In the genomic region with DNA sequence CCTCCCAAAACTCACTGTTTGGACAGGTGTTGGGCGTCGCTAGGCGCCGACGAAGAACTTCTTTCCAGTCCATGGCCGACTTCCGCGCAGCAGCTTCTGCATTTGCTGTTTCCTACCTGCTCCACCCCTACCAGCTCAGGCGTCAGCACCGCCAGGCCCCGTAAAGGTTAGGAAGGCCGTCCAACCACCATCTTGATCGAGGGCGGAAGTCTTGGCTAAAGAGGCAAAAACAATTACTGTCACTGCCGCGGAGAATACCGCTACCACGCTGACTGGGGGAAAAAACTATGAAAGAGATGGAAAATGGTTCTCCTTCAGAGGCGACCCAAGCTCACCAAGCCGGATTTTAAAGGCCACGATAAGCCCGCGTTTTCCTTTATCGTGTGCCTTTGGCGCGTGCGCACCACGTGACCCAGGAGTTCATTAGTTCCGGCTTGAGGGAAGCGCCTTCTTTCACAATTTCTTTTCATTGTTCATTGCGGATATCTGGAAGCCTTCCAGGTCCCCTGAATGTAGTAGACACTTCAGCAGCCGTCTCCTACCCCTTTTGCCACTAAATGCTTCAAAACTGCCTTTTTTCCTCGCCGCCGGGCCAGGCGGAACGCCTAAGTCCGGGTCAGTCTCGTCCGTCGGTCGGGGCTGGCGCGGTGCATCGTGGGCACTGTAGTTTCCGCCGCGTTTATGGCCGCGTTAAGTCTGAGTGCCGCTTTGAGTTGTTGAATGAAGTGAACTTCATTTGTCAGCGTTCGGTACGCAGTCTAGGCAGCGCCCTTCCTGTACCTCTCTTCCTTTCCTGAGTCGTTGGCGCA, we compare ENCODE assay signal across 8 cellular contexts. TPM values are rescaled to one million over a fixed set of nuclear protein-coding genes. Genes with fewer than 3 reads are reported as not detected.
DNase-seq lines count a peak whose midpoint lies in the region; ATAC-seq, FAIRE-seq and TF ChIP-seq lines count a peak whose summit lies in the region.

TSS of gene PPP2R3C (minus strand) at position 104 of the 809 bp plus-strand sequence. CDS start at position 73, 31 bp downstream.
TSS of gene PRORP (plus strand) at position 666 of the 809 bp plus-strand sequence. CDS start 694 bp downstream, outside the sequence.

- H3K56ac ChIP-seq in H1 (replicated peaks; ENCODE audit: insufficient read length, low read depth, low read length): peak within 1 kb of the TSS; percentile 91

- peak; percentile 84 to 97 for TF ChIP-seq POLR2A in H1 (IDR thresholded peaks at IDR 0.05; ENCODE audit: control extremely low read depth in 1 of 2, low read depth in 2 of 2, low read length in 2 of 2)

- H3K23me2 ChIP-seq in H1 (ENCODE audit: low read depth, low read length): peaks cover 3% of the 10 kb centered on the region; the same call in 1 of the 2 replicates

- POLR2A ChIA-PET in H1 (lab: Charles Lee; ENCODE audit: partially characterized antibody): interaction anchor here (0.6 to 3.0 kb wide), 33 partner anchors 9 to 383 kb away, joined by 3 to 19 read pairs (median 3); partner anchors contain the start of genes FAM177A1, NFKBIA, PSMA6 and SRP54

- peak within 1 kb of the TSS; percentile 95; the same call in 1 of the 2 replicates for H4K8ac ChIP-seq in H1 (ENCODE audit: extremely low read depth, insufficient read depth, low read length)

- peaks cover 0 to 7% of the 10 kb centered on the region in 2 experiments; a peak in 1 of 4 replicates for H3K79me2 ChIP-seq in H1 (ENCODE audit: control insufficient read depth in 1 of 2, insufficient read depth in 2 of 2, low read length in 2 of 2)

- peaks cover 0 to under 1% (median 0%) of the 10 kb centered on the region in 4 experiments; a peak in 1 of 8 replicates for H3K36me3 ChIP-seq in H1 (ENCODE audit: control insufficient read depth in 2 of 4, insufficient read depth in 4 of 4, low read length in 3 of 4)

- H3K4me2 ChIP-seq in H1 (ENCODE audit: insufficient read depth in 1 of 2, low read depth in 2 of 2, low read length in 2 of 2): peak within 1 kb of the TSS; percentile 83 to 97

- peaks cover 12% of the 10 kb centered on the region for H3K36me3 Mint-ChIP-seq in memory B cell

- TF ChIP-seq CTCF in H1 (IDR thresholded peaks at IDR 0.05; ENCODE audit: control extremely low read depth in 1 of 3, insufficient read depth in 1 of 3, low read depth in 1 of 3, low read length in 3 of 3): no peak

- FAIRE-seq in H1 (lab: Jason Lieb, UNC): peak; percentile 74

- 0 out of 2 replicates have a peak within 1 kb of the TSS, but pooled peaks have one; percentile 83 for H2BK15ac ChIP-seq in H1 (ENCODE audit: low read length)

- H2BK5ac ChIP-seq in H1 (ENCODE audit: low read depth, low read length): peak within 1 kb of the TSS; percentile 99

- no peak for TF ChIP-seq RAD21 in H1 (IDR thresholded peaks at IDR 0.05 in 1 of 2, conservative IDR thresholded peaks at IDR 0.05 in 1 of 2; ENCODE audit: low read depth in 2 of 2, low read length in 2 of 2)

- WGBS in H1 (ENCODE audit: extremely low coverage in 1 of 2, insufficient coverage in 1 of 2, insufficient read length in 1 of 2, insufficient replicate concordance in 2 of 2, low coverage in 1 of 2, low lambda C conversion rate in 2 of 2, missing lambda C conversion rate in 1 of 2), 2 experiments: 0% methylated on average over 56 of the region's 57 CpGs; no CpG with 5 or more reads in 1 of the 2 experiments

- peaks cover 31% of the 10 kb centered on the region for H3K4me1 Mint-ChIP-seq in memory B cell

- H4K91ac ChIP-seq in H1 (replicated peaks; ENCODE audit: insufficient read length, low read length): peak within 1 kb of the TSS; percentile 86

- peak within 1 kb of the TSS; percentile 95 for H3K18ac ChIP-seq in H1 (ENCODE audit: extremely low read depth, low read length)

- peak in 1 of 2 experiments; percentile 28; a peak in 1 of 3 replicates for TF ChIP-seq EP300 in H1 (IDR thresholded peaks at IDR 0.05; ENCODE audit: borderline replicate concordance in 1 of 2, low read depth in 2 of 2, low read length in 2 of 2)

- no peaks in the 10 kb centered on the region for H3K9me3 Mint-ChIP-seq in memory B cell

- peak; percentile 96 for DNase-seq in COLO668 (lab: John Stamatoyannopoulos, UW; ENCODE audit: unreplicated experiment)
- DNase-seq in HT1080 (ENCODE audit: low read depth): peak; percentile 97
- DNase-seq in NOMO-1 treated with DMSO at 0.1 percent for 48 hours (lab: John Stamatoyannopoulos, UW; ENCODE audit: unreplicated experiment): peak; percentile 97
- peak; percentile 67 to 76 for DNase-seq in activated CD8-positive, alpha-beta memory T cell treated with anti-CD3 and anti-CD28 coated beads for 4 hours (ENCODE audit: low read depth in 2 of 2)
- peak; percentile 87 to 95 for DNase-seq in H1 (ENCODE audit: low read depth in 1 of 2, low spot score in 2 of 2)
- peak; percentile 87 to 89 for DNase-seq in memory B cell (ENCODE audit: low spot score in 2 of 2)
- DNase-seq in stimulated activated CD8-positive, alpha-beta memory T cell treated with anti-CD3 and anti-CD28 coated beads, Interleukin-12 subunit alpha, Interleukin-12 subunit beta, amount 100 ng/mL, for 24 hours (ENCODE audit: extremely low read depth): peak; percentile 71

- peak within 1 kb of the TSS; percentile 100 for H3K27ac Mint-ChIP-seq in memory B cell

- 0 out of 2 replicates have a peak within 1 kb of the TSS, but pooled peaks have one; percentile 26 for H2AK5ac ChIP-seq in H1 (ENCODE audit: low read depth, low read length)

- no peaks in the 10 kb centered on the region for H3K27me3 Mint-ChIP-seq in memory B cell

- peak within 1 kb of the TSS; percentile 84; the same call in 1 of the 2 replicates for H2BK20ac ChIP-seq in H1 (ENCODE audit: low read length)

- peak within 1 kb of the TSS; percentile 69 to 100 (median 99) for H3K9ac ChIP-seq in H1 (replicated peaks in 1 of 4; ENCODE audit: extremely low read depth in 1 of 4, low read depth in 3 of 4, low read length in 3 of 4)

- no peaks in the 10 kb centered on the region for H4K20me1 ChIP-seq in H1 (replicated peaks in 1 of 2; ENCODE audit: control insufficient read depth in 1 of 2, insufficient read depth in 2 of 2, low read length in 2 of 2)

- peak within 1 kb of the TSS; percentile 100 for H3K4me3 Mint-ChIP-seq in memory B cell

- H3K4me3 ChIP-seq in H1 (ENCODE audit: extremely low read depth in 1 of 4, insufficient read depth in 2 of 4, low read depth in 3 of 4, low read length in 4 of 4): peak within 1 kb of the TSS; percentile 90 to 97 (median 93)

- H3K4me1 ChIP-seq in H1 (replicated peaks in 1 of 4; ENCODE audit: control insufficient read depth in 3 of 4, insufficient read depth in 4 of 4, low read length in 3 of 4): peaks cover 0 to 4% (median 2%) of the 10 kb centered on the region in 4 experiments; a peak in 3 of 7 replicates

- ATAC-seq in GM21360 (IDR thresholded peaks at IDR 0.05; ENCODE audit: unreplicated experiment) (peak; percentile 76), memory B cell (ENCODE audit: low read depth) (peak; percentile 85)

- CTCF ChIA-PET in H1 (lab: Charles Lee; ENCODE audit: partially characterized antibody): interaction anchor here (0.7 to 1.2 kb wide), 2 partner anchors 19 to 21 kb away, joined by 3 to 5 read pairs; no protein-coding TSS in a partner anchor

- no peak within 1 kb of the TSS for H3K14ac ChIP-seq in H1 (ENCODE audit: insufficient read length)

- peak within 1 kb of the TSS; percentile 99 for H2AFZ ChIP-seq in H1 (ENCODE audit: low read length)

- H3K23ac ChIP-seq in H1 (ENCODE audit: insufficient read length): no peak within 1 kb of the TSS

- peak within 1 kb of the TSS; percentile 90 for H4K5ac ChIP-seq in H1 (ENCODE audit: insufficient read length, low read depth, low read length)

- H3K4ac ChIP-seq in H1 (replicated peaks; ENCODE audit: insufficient read length, low read depth, low read length): peak within 1 kb of the TSS; percentile 46

- no peaks in the 10 kb centered on the region for H3K27me3 ChIP-seq in H1 (replicated peaks in 1 of 4; ENCODE audit: control insufficient read depth in 3 of 4, extremely low read depth in 1 of 4, insufficient read depth in 3 of 4, low read length in 3 of 4)

- H3K9me3 ChIP-seq in H1 (ENCODE audit: insufficient read depth in 2 of 2, low read depth in 1 of 2, low read length in 1 of 2): no peaks in the 10 kb centered on the region

- H2BK120ac ChIP-seq in H1 (replicated peaks; ENCODE audit: low read depth, low read length): peak within 1 kb of the TSS; percentile 93

- peak within 1 kb of the TSS; percentile 96; the same call in 1 of the 2 replicates for H2BK12ac ChIP-seq in H1 (ENCODE audit: low read depth, low read length)

- H3K79me1 ChIP-seq in H1 (ENCODE audit: low read depth, low read length): no peaks in the 10 kb centered on the region; the same call in 1 of the 2 replicates

- H3K27ac ChIP-seq in H1 (ENCODE audit: low read depth, low read length): peak within 1 kb of the TSS; percentile 99

RNA-seq across cellular contexts. Expression of gene PPP2R3C, which starts in this region (rescaled TPM):
- total RNA-seq in HT1080 (2014; rRNA removed; shearing (Covaris generic)): 20.8 and 24.2 TPM in 2 replicates
- polyA plus RNA-seq in HT1080 (2015; cell fraction: cytosol; rRNA removed): 25.0 and 29.0 TPM in 2 replicates
- 17.6 and 20.6 TPM in 2 replicates for polyA plus RNA-seq in HT1080 (2015; cell fraction: nucleus; rRNA removed)
- 24.6 and 26.7 TPM in 2 replicates for total RNA-seq in H1 (2021; fragmentation: NEBNext Ultra II Directional; extraction: Animal tissue kit (Norgen Biotek cat#: 25700))
- polyA plus RNA-seq in H1 (2011; rRNA removed): 4.2 and 7.1 TPM in 2 replicates
- polyA plus RNA-seq in H1 (2011; cell fraction: cytosol; rRNA removed): 8.9 TPM
- 7.0 TPM for polyA plus RNA-seq in H1 (2011; cell fraction: nucleus; rRNA removed)
- 17.7 to 23.3 TPM (median 21.4 TPM) in 4 replicates for polyA plus RNA-seq in H1 (2012, experiment 1 of 2)
- polyA plus RNA-seq in H1 (2012, experiment 2 of 2): 2.6 TPM
- 35.0 TPM for polyA plus RNA-seq in H1 (2013, experiment 1 of 2)
- polyA plus RNA-seq in H1 (2013, experiment 2 of 2): 31.6 TPM
- polyA minus RNA-seq in H1 (2011; rRNA and poly(A)+ RNA removed): 10.9 and 12.0 TPM in 2 replicates
- 5.8 TPM for polyA minus RNA-seq in H1 (2011; cell fraction: cytosol; rRNA and poly(A)+ RNA removed)
- polyA minus RNA-seq in H1 (2011; cell fraction: nucleus; rRNA and poly(A)+ RNA removed): 15.5 TPM

RNA-seq across cellular contexts. Expression of gene PRORP, which starts in this region (rescaled TPM):
- total RNA-seq in HT1080 (2014; rRNA removed; shearing (Covaris generic)): 28.0 and 33.3 TPM in 2 replicates
- polyA plus RNA-seq in HT1080 (2015; cell fraction: cytosol; rRNA removed): 22.5 and 23.3 TPM in 2 replicates
- polyA plus RNA-seq in HT1080 (2015; cell fraction: nucleus; rRNA removed): 45.2 and 51.9 TPM in 2 replicates
- 43.9 and 44.8 TPM in 2 replicates for total RNA-seq in H1 (2021; fragmentation: NEBNext Ultra II Directional; extraction: Animal tissue kit (Norgen Biotek cat#: 25700))
- 20.5 and 30.0 TPM in 2 replicates for polyA plus RNA-seq in H1 (2011; rRNA removed)
- 25.4 TPM for polyA plus RNA-seq in H1 (2011; cell fraction: cytosol; rRNA removed)
- 36.6 TPM for polyA plus RNA-seq in H1 (2011; cell fraction: nucleus; rRNA removed)
- polyA plus RNA-seq in H1 (2012, experiment 1 of 2): 32.4 to 53.2 TPM (median 38.4 TPM) in 4 replicates
- polyA plus RNA-seq in H1 (2012, experiment 2 of 2): 9.6 TPM
- 34.3 TPM for polyA plus RNA-seq in H1 (2013, experiment 1 of 2)
- 31.8 TPM for polyA plus RNA-seq in H1 (2013, experiment 2 of 2)
- polyA minus RNA-seq in H1 (2011; rRNA and poly(A)+ RNA removed): 61.1 and 77.7 TPM in 2 replicates
- polyA minus RNA-seq in H1 (2011; cell fraction: cytosol; rRNA and poly(A)+ RNA removed): 21.9 TPM
- 37.1 TPM for polyA minus RNA-seq in H1 (2011; cell fraction: nucleus; rRNA and poly(A)+ RNA removed)

Comparison
In these comparisons a context has a peak if more than half of its experiments do, and no peak if none do; other contexts are left out.
1. Peak in every context shown above with its lines: DNase-seq, ATAC-seq, H3K4me3 ChIP-seq and H3K27ac ChIP-seq.